Comparison of ENCODE assay signal across 8 cellular contexts in genomic region chr11:20367313-20367948, GRCh38. TPM values are rescaled to one million over a fixed set of nuclear protein-coding genes. Genes with fewer than 3 reads are reported as not detected.
A peak's percentile ranks its signal among the peaks of the same experiment; 100 is the strongest.
DNase-seq lines count a peak whose midpoint lies in the region; ATAC-seq, FAIRE-seq and TF ChIP-seq lines count a peak whose summit lies in the region.

No MANE protein-coding gene starts in this region.

- DNase-seq in AG04449 (ENCODE audit: low read depth, low spot score) (peak; percentile 65), M059J (ENCODE audit: low read depth) (peak; percentile 95), activated T-cell treated with anti-CD3 and anti-CD28 coated beads for 4 hours (peak; percentile 62), fibroblast of peridontal ligament (ENCODE audit: extremely low read depth) (peak; percentile 91), smooth muscle cell (lab: John Stamatoyannopoulos, UW; ENCODE audit: unreplicated experiment) (no peak), GM12892 (ENCODE audit: insufficient read length) (no peak)

- H3K4me3 ChIP-seq in AG04449 (ENCODE audit: low read depth, low read length) (no peak overlapping the region), smooth muscle cell (peak overlapping the region; percentile 5)

- FAIRE-seq in GM12892 (lab: Jason Lieb, UNC): no peak

- POLR2A ChIA-PET in AG04449 (lab: Yijun Ruan, JAX): no interaction called here

- H3K27me3 ChIP-seq in smooth muscle cell (ENCODE audit: low read depth): no peaks in the 10 kb centered on the region

- peak overlapping the region; percentile 88 for H3K27ac ChIP-seq in smooth muscle cell (ENCODE audit: low read depth)

- H3K9ac ChIP-seq in smooth muscle cell (ENCODE audit: low read depth): peak overlapping the region; percentile 60

- CTCF ChIA-PET in AG04449 (lab: Yijun Ruan, JAX): interaction anchor here (0.8 to 8.3 kb wide), 7 partner anchors 9 to 464 kb away, joined by 3 to 80 read pairs (median 3); no protein-coding TSS in a partner anchor

- H2AFZ ChIP-seq in smooth muscle cell (ENCODE audit: low read depth): peak overlapping the region; percentile 1

- H3K9me3 ChIP-seq in smooth muscle cell (replicated peaks; ENCODE audit: low read depth): no peaks in the 10 kb centered on the region

- WGBS in smooth muscle cell (ENCODE audit: low lambda C conversion rate): 7% methylated on average over 9 of the region's 9 CpGs

- peaks cover 9% of the 10 kb centered on the region for H3F3A ChIP-seq in smooth muscle cell (ENCODE audit: low read depth)

- H4K20me1 ChIP-seq in smooth muscle cell (ENCODE audit: low read depth): no peaks in the 10 kb centered on the region

- peaks cover 4% of the 10 kb centered on the region for H3K79me2 ChIP-seq in smooth muscle cell (ENCODE audit: low read depth)

- H3K4me2 ChIP-seq in smooth muscle cell: peak overlapping the region; percentile 43

- ATAC-seq in HG03135 (IDR thresholded peaks at IDR 0.05; ENCODE audit: unreplicated experiment) (no peak), GM19397 (IDR thresholded peaks at IDR 0.05; ENCODE audit: unreplicated experiment) (no peak)

- TF ChIP-seq CTCF in AG04449 (IDR thresholded peaks at IDR 0.05; ENCODE audit: insufficient read depth, low read length, missing control alignments) (no peak), smooth muscle cell (IDR thresholded peaks at IDR 0.05; ENCODE audit: borderline replicate concordance, insufficient read depth, poor library complexity, severe bottlenecking) (no peak)

- no peak for TF ChIP-seq POLR2A in GM12892 (IDR thresholded peaks at IDR 0.05; ENCODE audit: low read depth, low read length)

- H3K4me1 ChIP-seq in smooth muscle cell (ENCODE audit: low read depth): peaks cover 21% of the 10 kb centered on the region

- H3K36me3 ChIP-seq in smooth muscle cell (ENCODE audit: low read depth): no peaks in the 10 kb centered on the region

RNA-seq across cellular contexts. Expression of gene HTATIP2, which starts 3.9 kb away (rescaled TPM):
- 63.2 and 85.0 TPM in 2 replicates for total RNA-seq in M059J (2014; rRNA removed; shearing (Covaris generic))
- 29.1 and 34.1 TPM in 2 replicates for total RNA-seq in smooth muscle cell
- 38.4 and 44.9 TPM in 2 replicates for polyA plus RNA-seq in smooth muscle cell
- 31.5 TPM for polyA plus RNA-seq in GM12892 (2012; ENCODE audit: missing spikeins)

RNA-seq across cellular contexts. Expression of gene PRMT3, which starts 20.1 kb away (rescaled TPM):
- 17.4 and 23.6 TPM in 2 replicates for total RNA-seq in M059J (2014; rRNA removed; shearing (Covaris generic))
- 11.9 and 13.4 TPM in 2 replicates for total RNA-seq in smooth muscle cell
- 8.1 and 8.8 TPM in 2 replicates for polyA plus RNA-seq in smooth muscle cell
- 22.9 TPM for polyA plus RNA-seq in GM12892 (2012; ENCODE audit: missing spikeins)

Comparison
In these comparisons a context has a peak if more than half of its experiments do, and no peak if none do; other contexts are left out.
1. DNase-seq: peak in AG04449 (single experiment), M059J (single experiment), activated T-cell treated with anti-CD3 and anti-CD28 coated beads for 4 hours (single experiment) and fibroblast of peridontal ligament (single experiment); none in smooth muscle cell (single experiment) and GM12892 (single experiment).